Comparison of ENCODE assay signal across 17 cellular contexts in the genomic region with DNA sequence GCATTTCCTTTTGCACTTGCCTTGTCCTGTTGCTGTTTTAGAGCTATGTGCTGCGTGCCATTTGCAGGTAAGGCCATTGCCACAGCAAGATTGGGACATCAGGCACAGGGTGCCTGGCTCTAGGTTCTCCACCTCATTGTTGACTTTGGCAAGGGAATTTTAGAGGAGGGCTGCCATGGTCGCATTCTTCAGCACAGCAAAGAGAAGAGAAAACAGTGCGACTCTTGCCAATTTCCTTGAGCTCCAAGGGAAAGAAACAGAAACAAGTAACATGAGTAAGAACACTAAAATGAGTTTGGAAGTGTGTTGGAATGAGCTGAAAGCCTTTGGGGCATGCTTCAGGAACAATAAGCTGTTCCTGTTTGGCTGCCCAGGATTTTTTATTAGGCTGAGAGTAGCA.
DNase-seq lines count a peak whose midpoint lies in the region; ATAC-seq and TF ChIP-seq lines count a peak whose summit lies in the region.
"Had no signal": no experiment of that assay in that cellular context is flagged by ENCODE, and none has a peak within 500 bp of the region (broad histone marks: within the 10 kb centered on the region; RNA-seq: fewer than 3 reads in every experiment).

No MANE protein-coding gene starts in this region.

- H3K9me3 ChIP-seq in mammary epithelial cell (replicated peaks; ENCODE audit: insufficient read depth, low read length) (no peaks in the 10 kb centered on the region), left lung (no peaks in the 10 kb centered on the region), upper lobe of right lung (no peaks in the 10 kb centered on the region), psoas muscle (no peaks in the 10 kb centered on the region)
- H3K9me3 ChIP-seq: testis had no signal

- dilution Hi-C loops in mammary epithelial cell (cut with HindIII; ENCODE audit: low sequenced_read_pairs), result loop anchor here (5.0 kb wide), 1 partner anchor 54 kb away; no protein-coding TSS in a partner anchor

- no TSS peak for BruUV-seq in mammary epithelial cell (replicated peaks; lab: Mats Ljungman, UMichigan)

- TF ChIP-seq CTCF in LNCaP clone FGC (IDR thresholded peaks at IDR 0.05; ENCODE audit: control insufficient read depth, extremely low read depth, insufficient read depth) (no peak), mammary epithelial cell (conservative IDR thresholded peaks at IDR 0.05 in 1 of 2, IDR thresholded peaks at IDR 0.05 in 1 of 2; ENCODE audit: extremely low read depth in 1 of 2, insufficient read depth in 1 of 2, low read depth in 1 of 2, low read length in 2 of 2) (no peak), left lung (IDR thresholded peaks at IDR 0.05) (no peak), upper lobe of right lung (IDR thresholded peaks at IDR 0.05) (no peak), psoas muscle (IDR thresholded peaks at IDR 0.05) (no peak)

- in situ Hi-C loops in mammary epithelial cell (cut with MboI; ENCODE audit: low sequenced_read_pairs in 2 of 2), result loop anchor here in 1 of 2 donors (25.0 kb wide), 1 partner anchor 469 kb away; no protein-coding TSS in a partner anchor

- no peaks in the 10 kb centered on the region for H3K79me2 ChIP-seq in mammary epithelial cell (ENCODE audit: insufficient read depth, low read length)

- H2AFZ ChIP-seq in mammary epithelial cell (ENCODE audit: low read depth, low read length), result peak overlapping the region; percentile 48

- ATAC-seq in left lung (peak; percentile 87), upper lobe of right lung (peak; percentile 87), HG03039 (IDR thresholded peaks at IDR 0.05; ENCODE audit: unreplicated experiment) (no peak), GM19397 (IDR thresholded peaks at IDR 0.05; ENCODE audit: unreplicated experiment) (no peak), psoas muscle (no peak)
- ATAC-seq in stimulated activated naive CD8-positive, alpha-beta T cell treated with anti-CD3 and anti-CD28 coated beads, Interleukin-15, Interleukin-2, amounts not matched to agents 100 U/mL and 50 U/mL, for 24 hours, result no peak
- ATAC-seq: activated T-helper 17 cell treated with anti-CD3 and anti-CD28 coated beads, Interleukin-2, amount 50 U/mL, for 72 hours; esophagus mucosa; GM12878 had no signal

- 24% methylated on average over 3 of the region's 3 CpGs for WGBS in mammary epithelial cell (ENCODE audit: low coverage, missing lambda C conversion rate)
- WGBS in psoas muscle, 3 donors, result 57 to 68% (median 60%) methylated on average over 3 of the region's 3 CpGs

- H3K9ac ChIP-seq in mammary epithelial cell (ENCODE audit: insufficient read depth, low read length), result no peak overlapping the region

- DNase-seq in LNCaP clone FGC (ENCODE audit: low read depth) (peak; percentile 86), mammary epithelial cell (no peak), left lung (peak in 1 of 2 donors; percentile 58), upper lobe of right lung (peak; percentile 69), psoas muscle (no peak)
- DNase-seq in stimulated activated naive CD8-positive, alpha-beta T cell treated with anti-CD3 and anti-CD28 coated beads, Interleukin-15, Interleukin-2, amounts not matched to agents 100 U/mL and 50 U/mL, for 24 hours, result no peak
- DNase-seq: activated CD8-positive, alpha-beta memory T cell treated with anti-CD3 and anti-CD28 coated beads for 24 hours; CD8-positive, alpha-beta memory T cell; cortex of kidney; NCI-H748 treated with DMSO at 0.1 percent for 48 hours; stimulated activated CD4-positive, alpha-beta T cell treated with anti-CD3 and anti-CD28 coated beads, Interleukin-2, amount 100 ng/mL, for 24 hours; testis had no signal

- H3K27ac ChIP-seq in mammary epithelial cell (ENCODE audit: insufficient read depth, low read depth, low read length) (no peak overlapping the region), left lung (peak overlapping the region in 1 of 2 donors; percentile 50), upper lobe of right lung (peak overlapping the region; percentile 70), psoas muscle (no peak overlapping the region)

- CTCF ChIA-PET in mammary epithelial cell (lab: Charles Lee; ENCODE audit: low non-redundant PET), result no interaction called here

- intact Hi-C loops in mammary epithelial cell (cut with micrococcal nuclease), result loop anchor here (5.0 to 10.0 kb wide), 4 partner anchors 64 to 296 kb away; partner anchors contain the start of gene IL12B
- intact Hi-C loops in left lung (cut with DNase I), result no loop called here
- intact Hi-C loops in upper lobe of right lung (cut with DNase I), result no loop called here
- intact Hi-C loops in psoas muscle (cut with DNase I), result loop anchor here (5.0 to 10.0 kb wide), 2 partner anchors 466 to 469 kb away; no protein-coding TSS in a partner anchor

- peaks cover 14% of the 10 kb centered on the region for H3K4me1 ChIP-seq in mammary epithelial cell (ENCODE audit: insufficient read depth, low read length)
- peaks cover 0 to 6% of the 10 kb centered on the region in 2 donors for H3K4me1 ChIP-seq in left lung
- H3K4me1 ChIP-seq in upper lobe of right lung, result peaks cover 7% of the 10 kb centered on the region
- H3K4me1 ChIP-seq in psoas muscle, result no peaks in the 10 kb centered on the region
- H3K4me1 ChIP-seq: testis had no signal

- peak overlapping the region; percentile 4 for H3K4me2 ChIP-seq in mammary epithelial cell (ENCODE audit: insufficient read depth, low read depth, low read length)

- H4K20me1 ChIP-seq in mammary epithelial cell (ENCODE audit: insufficient read depth, low read length), result no peaks in the 10 kb centered on the region

- H3K4me3 ChIP-seq in LNCaP clone FGC (ENCODE audit: low read depth, low read length), result no peak overlapping the region
- H3K4me3 ChIP-seq in mammary epithelial cell (replicated peaks in 1 of 3; ENCODE audit: insufficient read depth in 1 of 3, low read depth in 2 of 3, low read length in 3 of 3), result no peak overlapping the region
- no peak overlapping the region for H3K4me3 ChIP-seq in left lung
- no peak overlapping the region for H3K4me3 ChIP-seq in upper lobe of right lung
- H3K4me3 ChIP-seq in psoas muscle, result no peak overlapping the region
- H3K4me3 ChIP-seq: GM12878, testis had no signal

- H3K36me3 ChIP-seq in mammary epithelial cell (ENCODE audit: insufficient read depth, low read length), result no peaks in the 10 kb centered on the region
- no peaks in the 10 kb centered on the region for H3K36me3 ChIP-seq in left lung
- H3K36me3 ChIP-seq in upper lobe of right lung, result no peaks in the 10 kb centered on the region
- H3K36me3 ChIP-seq in psoas muscle (ENCODE audit: insufficient read depth in 1 of 2, low read depth in 1 of 2), result no peaks in the 10 kb centered on the region

- H3K27me3 ChIP-seq in mammary epithelial cell (ENCODE audit: insufficient read depth, low read length) (no peaks in the 10 kb centered on the region), left lung (no peaks in the 10 kb centered on the region), upper lobe of right lung (no peaks in the 10 kb centered on the region), psoas muscle (ENCODE audit: insufficient read depth in 3 of 3, low read length in 2 of 3) (no peaks in the 10 kb centered on the region)
- H3K27me3 ChIP-seq: testis had no signal

Comparison
In these comparisons a context has a peak if more than half of its experiments do, and no peak if none do; other contexts are left out.
1. DNase-seq: peak in LNCaP clone FGC (single experiment) and upper lobe of right lung (single experiment); none in mammary epithelial cell (single experiment), psoas muscle (0 of 2) and stimulated activated naive CD8-positive, alpha-beta T cell treated with anti-CD3 and anti-CD28 coated beads, Interleukin-15, Interleukin-2, amounts not matched to agents 100 U/mL and 50 U/mL, for 24 hours (single experiment).
2. ATAC-seq: peak in left lung (single experiment) and upper lobe of right lung (single experiment); none in HG03039 (single experiment), GM19397 (single experiment), psoas muscle (0 of 4) and stimulated activated naive CD8-positive, alpha-beta T cell treated with anti-CD3 and anti-CD28 coated beads, Interleukin-15, Interleukin-2, amounts not matched to agents 100 U/mL and 50 U/mL, for 24 hours (single experiment).
3. intact Hi-C loops: an anchor here in mammary epithelial cell (5.0 to 10.0 kb wide) and psoas muscle (5.0 to 10.0 kb wide); none called in left lung and upper lobe of right lung.